ENCODE assay signal across 1 cellular context in the genomic region with DNA sequence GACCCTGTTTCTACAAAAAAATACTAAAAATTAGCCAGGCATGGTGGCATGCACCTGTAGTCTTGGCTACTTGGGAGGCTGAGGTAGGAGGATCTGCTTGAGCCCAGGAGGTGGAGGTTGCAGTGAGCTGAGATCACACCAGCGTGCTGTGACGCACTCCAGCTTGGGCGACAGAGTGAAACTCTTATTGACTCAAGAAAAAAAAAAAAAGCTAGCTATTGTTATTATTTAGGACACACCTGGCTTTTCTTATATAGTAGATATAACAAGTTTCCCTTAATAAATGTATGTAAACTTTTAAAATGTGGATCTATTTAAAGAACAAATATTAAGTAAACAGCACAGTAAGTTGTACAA.
TF ChIP-seq lines count a peak whose summit lies in the region.

No MANE protein-coding gene starts in this region.

TF ChIP-seq in GM12878, 131 proteins besides CTCF, POLR2A, EP300 and RAD21:
- no peak for TF ChIP-seq BHLHE40 (IDR thresholded peaks at IDR 0.05; ENCODE audit: borderline replicate concordance in 1 of 2, low read depth in 2 of 2, low read length in 1 of 2)
- TF ChIP-seq YY1 (IDR thresholded peaks at IDR 0.05; ENCODE audit: low read depth, low read length) = no peak
- TF ChIP-seq CREM (IDR thresholded peaks at IDR 0.05; ENCODE audit: low read depth) = peak; percentile 38; the same call in 1 of the 2 replicates
- no peak for TF ChIP-seq TAF1 (IDR thresholded peaks at IDR 0.05; ENCODE audit: borderline replicate concordance, low read depth, low read length)
- TF ChIP-seq KDM1A (IDR thresholded peaks at IDR 0.05; ENCODE audit: borderline replicate concordance) = no peak
- TF ChIP-seq CREB1 (IDR thresholded peaks at IDR 0.05; ENCODE audit: low read depth) = peak; percentile 79
- TF ChIP-seq PAX8 (IDR thresholded peaks at IDR 0.05) = no peak
- no peak for TF ChIP-seq CHD2 (IDR thresholded peaks at IDR 0.05; ENCODE audit: borderline replicate concordance, low read depth, low read length)
